12 cellular contexts compared by ENCODE assay signal in the genomic region with DNA sequence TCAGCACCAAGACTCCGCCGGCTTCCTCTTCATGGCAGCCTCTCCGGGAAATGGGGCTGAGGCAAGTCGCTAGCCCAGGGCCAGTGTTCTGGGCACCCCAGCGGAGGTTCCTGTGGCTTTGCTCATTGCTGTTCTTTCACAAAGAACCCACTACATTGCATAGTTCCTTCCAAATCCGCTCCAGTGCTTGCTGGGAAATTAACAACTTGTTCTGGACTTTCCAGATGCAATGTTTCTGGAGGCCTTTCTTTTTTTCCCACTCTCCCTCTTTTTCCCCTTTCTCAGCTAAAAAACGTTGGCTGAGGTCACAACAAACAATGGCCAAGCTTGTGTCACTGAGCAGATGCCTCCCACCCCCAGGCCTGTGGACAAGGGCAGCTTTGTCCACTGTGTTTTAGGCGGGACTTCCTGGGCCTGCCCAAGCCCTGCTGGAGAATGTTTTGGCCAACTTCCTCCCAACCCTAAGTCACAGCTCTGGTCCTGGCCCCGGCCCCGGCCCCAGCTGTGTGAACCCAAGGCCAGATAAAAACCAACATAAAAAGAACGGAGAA.
DNase-seq lines count a peak whose midpoint lies in the region; ATAC-seq and TF ChIP-seq lines count a peak whose summit lies in the region.
"Had no signal": no experiment of that assay in that cellular context is flagged by ENCODE, and none has a peak within 500 bp of the region (broad histone marks: within the 10 kb centered on the region; RNA-seq: fewer than 3 reads in every experiment).

No MANE protein-coding gene starts in this region.

- H3K36me3 Mint-ChIP-seq in naive thymus-derived CD4-positive, alpha-beta T cell = no peaks in the 10 kb centered on the region
- H3K36me3 Mint-ChIP-seq: activated naive CD8-positive, alpha-beta T cell; naive B cell had no signal

- no peak overlapping the region for H3K27ac Mint-ChIP-seq in naive thymus-derived CD4-positive, alpha-beta T cell
- H3K27ac Mint-ChIP-seq: activated naive CD8-positive, alpha-beta T cell had no signal

- H3K27me3 ChIP-seq in naive thymus-derived CD4-positive, alpha-beta T cell (ENCODE audit: control insufficient read depth in 2 of 2, insufficient read depth in 2 of 2, low read length in 2 of 2) = no peaks in the 10 kb centered on the region
- H3K27me3 ChIP-seq in thoracic aorta (replicated peaks; ENCODE audit: insufficient read depth) = no peaks in the 10 kb centered on the region

- intact Hi-C loops in Right ventricle myocardium superior (cut with DNase I) = no loop called here
- intact Hi-C loops in naive thymus-derived CD4-positive, alpha-beta T cell (cut with micrococcal nuclease) = no loop called here

- POLR2A ChIA-PET in naive thymus-derived CD4-positive, alpha-beta T cell (lab: Charles Lee) = no interaction called here

- TF ChIP-seq CTCF in thoracic aorta (IDR thresholded peaks at IDR 0.05) = no peak

- no peak overlapping the region for H3K27ac ChIP-seq in naive thymus-derived CD4-positive, alpha-beta T cell (ENCODE audit: low read depth, low read length)
- H3K27ac ChIP-seq in thoracic aorta = peak overlapping the region in 1 of 2 donors; percentile 54

- H3K4me1 Mint-ChIP-seq in naive thymus-derived CD4-positive, alpha-beta T cell = peaks cover 0 to 11% (median 0%) of the 10 kb centered on the region in 7 donors

- DNase-seq in SKM-1 (lab: John Stamatoyannopoulos, UW; ENCODE audit: unreplicated experiment) (peak; percentile 16), Right ventricle myocardium superior (peak; percentile 92), thoracic aorta (ENCODE audit: low spot score) (no peak), activated gamma-delta T cell (lab: John Stamatoyannopoulos, UW) (no peak), NCI-H2107 treated with DMSO at 0.1 percent for 48 hours (lab: John Stamatoyannopoulos, UW; ENCODE audit: unreplicated experiment) (no peak)
- DNase-seq in naive thymus-derived CD4-positive, alpha-beta T cell = no peak
- DNase-seq: activated CD4-positive, alpha-beta T cell treated with anti-CD3 and anti-CD28 coated beads for 48 hours; naive B cell; SIG-M5 had no signal

- H3K9me3 ChIP-seq in naive thymus-derived CD4-positive, alpha-beta T cell (ENCODE audit: control insufficient read depth in 2 of 3, low read length in 3 of 3) = no peaks in the 10 kb centered on the region
- H3K9me3 ChIP-seq in thoracic aorta = no peaks in the 10 kb centered on the region

- H3K4me1 ChIP-seq in naive thymus-derived CD4-positive, alpha-beta T cell (ENCODE audit: control insufficient read depth in 2 of 2, insufficient read depth in 2 of 2, low read length in 2 of 2) = no peaks in the 10 kb centered on the region
- no peaks in the 10 kb centered on the region for H3K4me1 ChIP-seq in thoracic aorta (ENCODE audit: control insufficient read depth in 1 of 2, low read depth in 2 of 2)

- peaks cover 0 to 2% (median 0%) of the 10 kb centered on the region in 11 donors for H3K9me3 Mint-ChIP-seq in naive thymus-derived CD4-positive, alpha-beta T cell

- no peak overlapping the region for H3K4me3 ChIP-seq in naive thymus-derived CD4-positive, alpha-beta T cell (ENCODE audit: low read length)
- H3K4me3 ChIP-seq in thoracic aorta = peak overlapping the region; percentile 29

- H3K36me3 ChIP-seq in naive thymus-derived CD4-positive, alpha-beta T cell (ENCODE audit: control insufficient read depth in 2 of 3, insufficient read depth in 3 of 3, low read length in 3 of 3) = no peaks in the 10 kb centered on the region
- no peaks in the 10 kb centered on the region for H3K36me3 ChIP-seq in thoracic aorta

- H3K27me3 Mint-ChIP-seq in naive thymus-derived CD4-positive, alpha-beta T cell = peaks cover 0 to 4% (median 0%) of the 10 kb centered on the region in 5 donors
- H3K27me3 Mint-ChIP-seq: activated naive CD8-positive, alpha-beta T cell; naive B cell had no signal

- ATAC-seq in Right ventricle myocardium superior (ENCODE audit: poor library complexity) (peak; percentile 86), thoracic aorta (ENCODE audit: insufficient number of reproducible peaks, low FRiP score, low read depth) (no peak), HG02885 (IDR thresholded peaks at IDR 0.05; ENCODE audit: poor library complexity, unreplicated experiment) (no peak), GM18520 (IDR thresholded peaks at IDR 0.05; ENCODE audit: unreplicated experiment) (no peak)
- peak; percentile 31 for ATAC-seq in naive thymus-derived CD4-positive, alpha-beta T cell

- CTCF ChIA-PET in naive thymus-derived CD4-positive, alpha-beta T cell (lab: Charles Lee) = no interaction called here

- no peak overlapping the region for H3K4me3 Mint-ChIP-seq in naive thymus-derived CD4-positive, alpha-beta T cell
- H3K4me3 Mint-ChIP-seq: activated naive CD8-positive, alpha-beta T cell; naive B cell had no signal

Comparison
In these comparisons a context has a peak if more than half of its experiments do, and no peak if none do; other contexts are left out.
1. DNase-seq: peak in SKM-1 (single experiment) and Right ventricle myocardium superior (single experiment); none in naive thymus-derived CD4-positive, alpha-beta T cell (0 of 9), thoracic aorta (single experiment), activated gamma-delta T cell (single experiment) and NCI-H2107 treated with DMSO at 0.1 percent for 48 hours (single experiment).
2. ATAC-seq: peak in Right ventricle myocardium superior (single experiment) and naive thymus-derived CD4-positive, alpha-beta T cell (single experiment); none in thoracic aorta (single experiment), HG02885 (single experiment) and GM18520 (single experiment).